In genomic region chr9:133734600-133735414, GRCh38 we compare ENCODE assay signal across 1 cellular context.
A peak's percentile ranks its signal among the peaks of the same experiment; 100 is the strongest.
TF ChIP-seq lines count a peak whose summit lies in the region.

No MANE protein-coding gene starts in this region.

TF ChIP-seq in GM12878, 131 proteins besides CTCF, POLR2A, EP300 and RAD21:
- TF ChIP-seq E2F4 (IDR thresholded peaks at IDR 0.05; ENCODE audit: low read depth, low read length): no peak
- no peak for TF ChIP-seq ZBED1 (IDR thresholded peaks at IDR 0.05; ENCODE audit: borderline replicate concordance)
- TF ChIP-seq MEF2B (IDR thresholded peaks at IDR 0.05; ENCODE audit: partially characterized antibody, poor library complexity, severe bottlenecking): peak; percentile 75
- TF ChIP-seq IRF4 (IDR thresholded peaks at IDR 0.05; ENCODE audit: low read depth, low read length): no peak
- TF ChIP-seq HDGF (IDR thresholded peaks at IDR 0.05): no peak
